ENCODE assay signal across 33 cellular contexts in the genomic region with DNA sequence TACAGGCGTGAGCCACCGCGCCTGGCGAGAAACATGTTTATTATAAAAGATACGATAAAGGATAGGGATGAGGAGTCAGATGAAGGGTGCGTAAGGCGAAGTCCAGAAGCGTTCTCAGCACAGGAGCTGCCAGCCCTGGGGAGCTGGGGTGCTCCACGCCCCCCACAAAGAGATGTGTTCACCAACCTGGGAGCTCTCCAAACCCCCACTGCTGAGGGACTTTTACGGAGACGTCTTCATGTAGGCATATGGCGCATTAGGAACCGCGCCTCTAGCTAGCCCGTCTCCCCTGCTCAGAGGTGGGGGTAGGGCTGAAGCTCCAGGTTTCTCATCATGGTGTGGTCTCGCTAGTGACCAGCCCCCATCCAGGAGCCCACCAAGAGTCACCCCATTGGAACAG.
"Had no signal": no experiment of that assay in that cellular context is flagged by ENCODE, and none has a peak within 500 bp of the region (broad histone marks: within the 10 kb centered on the region; RNA-seq: fewer than 3 reads in every experiment).

No MANE protein-coding gene starts in this region.

- H3K36me3 Mint-ChIP-seq: activated CD4-positive, alpha-beta memory T cell treated with anti-CD3 and anti-CD28 coated beads for 36 hours; activated naive CD4-positive, alpha-beta T cell treated with anti-CD3 and anti-CD28 coated beads, Interleukin-2, amount 50 U/mL, for 72 hours; activated naive CD8-positive, alpha-beta T cell treated with anti-CD3 and anti-CD28 coated beads for 36 hours had no signal

- H3K36me3 ChIP-seq: adrenal gland, brain microvascular endothelial cell, breast epithelium had no signal

- H3K4me3 ChIP-seq: adrenal gland, body of pancreas, breast epithelium had no signal

- H3K27ac Mint-ChIP-seq: activated B cell treated with CpG ODN at 0.5 μM for 24 hours; activated CD4-positive, alpha-beta memory T cell treated with anti-CD3 and anti-CD28 coated beads for 36 hours; activated CD4-positive, alpha-beta T cell treated with anti-CD3 and anti-CD28 coated beads, Interleukin-2, amount 10 ng/mL, durations not matched to agents 24 days and 14 days; activated CD8-positive, alpha-beta T cell treated with anti-CD3 and anti-CD28 coated beads for 36 hours; activated naive CD4-positive, alpha-beta T cell treated with anti-CD3 and anti-CD28 coated beads for 36 hours; activated naive CD4-positive, alpha-beta T cell treated with anti-CD3 and anti-CD28 coated beads, Interleukin-2, amount 50 U/mL, for 72 hours; activated naive CD8-positive, alpha-beta T cell treated with anti-CD3 and anti-CD28 coated beads for 36 hours; activated T-cell treated with anti-CD3 and anti-CD28 coated beads, Interleukin-2, amount 50 U/mL, for 72 hours; activated T-helper 1 cell treated with anti-CD3 and anti-CD28 coated beads, Interleukin-12 subunit alpha, Interleukin-12 subunit beta, Interleukin-2, Interleukin-4 antibody, amounts not matched to agents 30 ng/mL and 10 ng/mL and 1 ng/mL, durations not matched to agents 14 hours and 24 hours and 36 hours; activated T-helper 17 cell treated with anti-CD3 and anti-CD28 coated beads, Interleukin-2, amount 50 U/mL, for 72 hours; T-helper 1 cell treated with Interleukin-12 subunit alpha and Interleukin-12 subunit beta and Interleukin-4 antibody, amounts not matched to agents 30 μg/mL and 1 μg/mL, for 36 hours; T-helper 2 cell treated with Interferon-gamma antibody and Interleukin-4, amounts not matched to agents 5 μg/mL and 100 μg/mL, for 36 hours had no signal

- H3K27ac ChIP-seq: adrenal gland, body of pancreas, brain microvascular endothelial cell, breast epithelium, VCaP had no signal

- H3K4me3 Mint-ChIP-seq: activated B cell treated with CpG ODN at 0.5 μM for 24 hours; activated CD4-positive, alpha-beta memory T cell treated with anti-CD3 and anti-CD28 coated beads for 36 hours; activated CD4-positive, alpha-beta T cell treated with anti-CD3 and anti-CD28 coated beads, Interleukin-2, amount 10 ng/mL, durations not matched to agents 24 days and 14 days; activated CD8-positive, alpha-beta T cell treated with anti-CD3 and anti-CD28 coated beads for 36 hours; activated naive CD4-positive, alpha-beta T cell treated with anti-CD3 and anti-CD28 coated beads for 36 hours; activated naive CD8-positive, alpha-beta T cell treated with anti-CD3 and anti-CD28 coated beads for 36 hours; activated T-cell treated with anti-CD3 and anti-CD28 coated beads, Interleukin-2, amount 50 U/mL, for 4 hours; activated T-cell treated with anti-CD3 and anti-CD28 coated beads, Interleukin-2, amount 50 U/mL, for 72 hours; activated T-helper 1 cell treated with anti-CD3 and anti-CD28 coated beads, Interleukin-12 subunit alpha, Interleukin-12 subunit beta, Interleukin-2, Interleukin-4 antibody, amounts not matched to agents 30 ng/mL and 10 ng/mL and 1 ng/mL, durations not matched to agents 14 hours and 24 hours and 36 hours; activated T-helper 17 cell treated with anti-CD3 and anti-CD28 coated beads, Interleukin-2, amount 50 U/mL, for 72 hours; T-helper 1 cell treated with Interleukin-12 subunit alpha and Interleukin-12 subunit beta and Interleukin-4 antibody, amounts not matched to agents 30 μg/mL and 1 μg/mL, for 36 hours; T-helper 2 cell treated with Interferon-gamma antibody and Interleukin-4, amounts not matched to agents 5 μg/mL and 100 μg/mL, for 36 hours had no signal

- DNase-seq: activated B cell treated with CpG ODN at 0.5 μM for 24 hours; activated CD4-positive, alpha-beta memory T cell treated with anti-CD3 and anti-CD28 coated beads for 36 hours; activated CD4-positive, alpha-beta T cell treated with anti-CD3 and anti-CD28 coated beads for 4 hours; activated CD4-positive, alpha-beta T cell treated with anti-CD3 and anti-CD28 coated beads, Interleukin-2, amount 10 ng/mL, durations not matched to agents 24 days and 14 days; activated CD4-positive, alpha-beta T cell treated with anti-CD3 and anti-CD28 coated beads, Interleukin-2, amount 50 U/mL, for 4 hours; activated CD4-positive, CD25-positive, alpha-beta regulatory T cell treated with anti-CD3 and anti-CD28 coated beads, Interleukin-2, amount 50 U/mL, for 72 hours; activated CD8-positive, alpha-beta memory T cell treated with anti-CD3 and anti-CD28 coated beads, Interleukin-2, amount 50 U/mL, for 4 hours; activated CD8-positive, alpha-beta T cell treated with anti-CD3 and anti-CD28 coated beads for 36 hours; activated gamma-delta T cell treated with Interleukin-2 at 50 U/mL for 16 hours; activated naive CD4-positive, alpha-beta T cell; activated naive CD4-positive, alpha-beta T cell treated with anti-CD3 and anti-CD28 coated beads for 36 hours; activated naive CD4-positive, alpha-beta T cell treated with anti-CD3 and anti-CD28 coated beads, Interleukin-2, amount 50 U/mL, for 16 hours; activated naive CD8-positive, alpha-beta T cell treated with anti-CD3 and anti-CD28 coated beads for 36 hours; activated T-cell treated with anti-CD3 and anti-CD28 coated beads for 4 hours; activated T-cell treated with anti-CD3 and anti-CD28 coated beads, Interleukin-2, amount 50 U/mL, for 1 hour; activated T-cell treated with anti-CD3 and anti-CD28 coated beads, Interleukin-2, amount 50 U/mL, for 4 hours; activated T-cell treated with anti-CD3 and anti-CD28 coated beads, Interleukin-2, amount 50 U/mL, for 72 hours; adrenal gland; amniotic stem cell; body of pancreas; brain microvascular endothelial cell; central memory CD4-positive, alpha-beta T cell; SW 1271; T-helper 1 cell; T-helper 2 cell; T-helper 9 cell had no signal

- H3K9me3 Mint-ChIP-seq: activated B cell treated with CpG ODN at 0.5 μM for 24 hours; activated CD4-positive, alpha-beta memory T cell treated with anti-CD3 and anti-CD28 coated beads for 36 hours; activated CD4-positive, alpha-beta T cell treated with anti-CD3 and anti-CD28 coated beads, Interleukin-2, amount 10 ng/mL, durations not matched to agents 24 days and 14 days; activated CD8-positive, alpha-beta T cell treated with anti-CD3 and anti-CD28 coated beads for 36 hours; activated naive CD4-positive, alpha-beta T cell treated with anti-CD3 and anti-CD28 coated beads for 36 hours; activated naive CD4-positive, alpha-beta T cell treated with anti-CD3 and anti-CD28 coated beads, Interleukin-2, amount 50 U/mL, for 72 hours; activated naive CD8-positive, alpha-beta T cell treated with anti-CD3 and anti-CD28 coated beads for 36 hours; activated T-cell treated with anti-CD3 and anti-CD28 coated beads, Interleukin-2, amount 50 U/mL, for 4 hours; activated T-cell treated with anti-CD3 and anti-CD28 coated beads, Interleukin-2, amount 50 U/mL, for 72 hours; activated T-helper 1 cell treated with anti-CD3 and anti-CD28 coated beads, Interleukin-12 subunit alpha, Interleukin-12 subunit beta, Interleukin-2, Interleukin-4 antibody, amounts not matched to agents 30 ng/mL and 10 ng/mL and 1 ng/mL, durations not matched to agents 14 hours and 24 hours and 36 hours; activated T-helper 17 cell treated with anti-CD3 and anti-CD28 coated beads, Interleukin-2, amount 50 U/mL, for 72 hours; T-helper 1 cell treated with Interleukin-12 subunit alpha and Interleukin-12 subunit beta and Interleukin-4 antibody, amounts not matched to agents 30 μg/mL and 1 μg/mL, for 36 hours; T-helper 2 cell treated with Interferon-gamma antibody and Interleukin-4, amounts not matched to agents 5 μg/mL and 100 μg/mL, for 36 hours had no signal

- ATAC-seq: activated CD8-positive, alpha-beta T cell treated with anti-CD3 and anti-CD28 coated beads for 36 hours; activated naive CD4-positive, alpha-beta T cell treated with anti-CD3 and anti-CD28 coated beads, Interleukin-2, amount 50 U/mL, for 72 hours; activated T-cell treated with anti-CD3 and anti-CD28 coated beads, Interleukin-2, amount 50 U/mL, for 4 hours; activated T-cell treated with anti-CD3 and anti-CD28 coated beads, Interleukin-2, amount 50 U/mL, for 72 hours; activated T-helper 17 cell treated with anti-CD3 and anti-CD28 coated beads, Interleukin-2, amount 50 U/mL, for 72 hours; body of pancreas had no signal

- H3K9me3 ChIP-seq: adrenal gland, body of pancreas, breast epithelium had no signal

- H3K27me3 Mint-ChIP-seq: activated T-helper 17 cell treated with anti-CD3 and anti-CD28 coated beads, Interleukin-2, amount 50 U/mL, for 72 hours had no signal
